ENCODE assay signal across 1 cellular context in the genomic region with DNA sequence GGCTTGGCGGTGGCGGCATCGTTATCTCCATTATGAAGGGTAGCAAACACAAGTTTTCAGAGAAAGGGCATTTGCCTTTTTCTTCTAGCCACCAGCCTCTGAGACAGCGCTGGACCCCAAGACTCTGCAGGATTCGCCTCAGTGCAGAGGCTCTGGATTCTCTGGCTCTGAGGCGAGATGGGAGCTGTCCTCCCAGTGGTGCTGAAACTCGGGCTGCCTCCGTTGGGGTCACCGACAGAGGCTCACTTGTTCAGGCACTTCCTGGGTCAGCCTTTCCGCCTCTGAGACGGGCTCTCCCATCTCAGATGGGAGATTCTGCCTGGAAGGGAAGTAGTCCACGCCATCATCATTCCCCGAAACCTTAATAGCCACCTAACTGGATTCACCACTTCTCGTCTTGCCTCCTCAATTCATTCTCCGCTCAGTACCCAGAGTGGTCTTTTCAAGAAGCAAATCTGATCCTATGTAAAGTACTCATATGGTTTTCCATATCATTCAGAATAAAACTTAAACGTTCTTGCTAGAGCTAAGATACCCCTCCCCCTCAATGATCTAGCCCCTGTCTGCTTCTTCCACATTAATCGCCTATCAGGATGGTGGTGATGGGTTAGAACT.
TF ChIP-seq lines count a peak whose summit lies in the region.

No MANE protein-coding gene starts in this region.

TF ChIP-seq in H1, 55 proteins besides CTCF, POLR2A, EP300 and RAD21:
- TF ChIP-seq, protein P1, sequence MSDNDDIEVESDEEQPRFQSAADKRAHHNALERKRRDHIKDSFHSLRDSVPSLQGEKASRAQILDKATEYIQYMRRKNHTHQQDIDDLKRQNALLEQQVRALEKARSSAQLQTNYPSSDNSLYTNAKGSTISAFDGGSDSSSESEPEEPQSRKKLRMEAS (IDR thresholded peaks at IDR 0.05) = peak; percentile 39; the same call in 1 of the 2 replicates
- TF ChIP-seq SRF (IDR thresholded peaks at IDR 0.05; ENCODE audit: low read depth, low read length) = no peak
- no peak for TF ChIP-seq SIX5 (IDR thresholded peaks at IDR 0.05; ENCODE audit: low read depth, low read length)
- TF ChIP-seq, protein P2, sequence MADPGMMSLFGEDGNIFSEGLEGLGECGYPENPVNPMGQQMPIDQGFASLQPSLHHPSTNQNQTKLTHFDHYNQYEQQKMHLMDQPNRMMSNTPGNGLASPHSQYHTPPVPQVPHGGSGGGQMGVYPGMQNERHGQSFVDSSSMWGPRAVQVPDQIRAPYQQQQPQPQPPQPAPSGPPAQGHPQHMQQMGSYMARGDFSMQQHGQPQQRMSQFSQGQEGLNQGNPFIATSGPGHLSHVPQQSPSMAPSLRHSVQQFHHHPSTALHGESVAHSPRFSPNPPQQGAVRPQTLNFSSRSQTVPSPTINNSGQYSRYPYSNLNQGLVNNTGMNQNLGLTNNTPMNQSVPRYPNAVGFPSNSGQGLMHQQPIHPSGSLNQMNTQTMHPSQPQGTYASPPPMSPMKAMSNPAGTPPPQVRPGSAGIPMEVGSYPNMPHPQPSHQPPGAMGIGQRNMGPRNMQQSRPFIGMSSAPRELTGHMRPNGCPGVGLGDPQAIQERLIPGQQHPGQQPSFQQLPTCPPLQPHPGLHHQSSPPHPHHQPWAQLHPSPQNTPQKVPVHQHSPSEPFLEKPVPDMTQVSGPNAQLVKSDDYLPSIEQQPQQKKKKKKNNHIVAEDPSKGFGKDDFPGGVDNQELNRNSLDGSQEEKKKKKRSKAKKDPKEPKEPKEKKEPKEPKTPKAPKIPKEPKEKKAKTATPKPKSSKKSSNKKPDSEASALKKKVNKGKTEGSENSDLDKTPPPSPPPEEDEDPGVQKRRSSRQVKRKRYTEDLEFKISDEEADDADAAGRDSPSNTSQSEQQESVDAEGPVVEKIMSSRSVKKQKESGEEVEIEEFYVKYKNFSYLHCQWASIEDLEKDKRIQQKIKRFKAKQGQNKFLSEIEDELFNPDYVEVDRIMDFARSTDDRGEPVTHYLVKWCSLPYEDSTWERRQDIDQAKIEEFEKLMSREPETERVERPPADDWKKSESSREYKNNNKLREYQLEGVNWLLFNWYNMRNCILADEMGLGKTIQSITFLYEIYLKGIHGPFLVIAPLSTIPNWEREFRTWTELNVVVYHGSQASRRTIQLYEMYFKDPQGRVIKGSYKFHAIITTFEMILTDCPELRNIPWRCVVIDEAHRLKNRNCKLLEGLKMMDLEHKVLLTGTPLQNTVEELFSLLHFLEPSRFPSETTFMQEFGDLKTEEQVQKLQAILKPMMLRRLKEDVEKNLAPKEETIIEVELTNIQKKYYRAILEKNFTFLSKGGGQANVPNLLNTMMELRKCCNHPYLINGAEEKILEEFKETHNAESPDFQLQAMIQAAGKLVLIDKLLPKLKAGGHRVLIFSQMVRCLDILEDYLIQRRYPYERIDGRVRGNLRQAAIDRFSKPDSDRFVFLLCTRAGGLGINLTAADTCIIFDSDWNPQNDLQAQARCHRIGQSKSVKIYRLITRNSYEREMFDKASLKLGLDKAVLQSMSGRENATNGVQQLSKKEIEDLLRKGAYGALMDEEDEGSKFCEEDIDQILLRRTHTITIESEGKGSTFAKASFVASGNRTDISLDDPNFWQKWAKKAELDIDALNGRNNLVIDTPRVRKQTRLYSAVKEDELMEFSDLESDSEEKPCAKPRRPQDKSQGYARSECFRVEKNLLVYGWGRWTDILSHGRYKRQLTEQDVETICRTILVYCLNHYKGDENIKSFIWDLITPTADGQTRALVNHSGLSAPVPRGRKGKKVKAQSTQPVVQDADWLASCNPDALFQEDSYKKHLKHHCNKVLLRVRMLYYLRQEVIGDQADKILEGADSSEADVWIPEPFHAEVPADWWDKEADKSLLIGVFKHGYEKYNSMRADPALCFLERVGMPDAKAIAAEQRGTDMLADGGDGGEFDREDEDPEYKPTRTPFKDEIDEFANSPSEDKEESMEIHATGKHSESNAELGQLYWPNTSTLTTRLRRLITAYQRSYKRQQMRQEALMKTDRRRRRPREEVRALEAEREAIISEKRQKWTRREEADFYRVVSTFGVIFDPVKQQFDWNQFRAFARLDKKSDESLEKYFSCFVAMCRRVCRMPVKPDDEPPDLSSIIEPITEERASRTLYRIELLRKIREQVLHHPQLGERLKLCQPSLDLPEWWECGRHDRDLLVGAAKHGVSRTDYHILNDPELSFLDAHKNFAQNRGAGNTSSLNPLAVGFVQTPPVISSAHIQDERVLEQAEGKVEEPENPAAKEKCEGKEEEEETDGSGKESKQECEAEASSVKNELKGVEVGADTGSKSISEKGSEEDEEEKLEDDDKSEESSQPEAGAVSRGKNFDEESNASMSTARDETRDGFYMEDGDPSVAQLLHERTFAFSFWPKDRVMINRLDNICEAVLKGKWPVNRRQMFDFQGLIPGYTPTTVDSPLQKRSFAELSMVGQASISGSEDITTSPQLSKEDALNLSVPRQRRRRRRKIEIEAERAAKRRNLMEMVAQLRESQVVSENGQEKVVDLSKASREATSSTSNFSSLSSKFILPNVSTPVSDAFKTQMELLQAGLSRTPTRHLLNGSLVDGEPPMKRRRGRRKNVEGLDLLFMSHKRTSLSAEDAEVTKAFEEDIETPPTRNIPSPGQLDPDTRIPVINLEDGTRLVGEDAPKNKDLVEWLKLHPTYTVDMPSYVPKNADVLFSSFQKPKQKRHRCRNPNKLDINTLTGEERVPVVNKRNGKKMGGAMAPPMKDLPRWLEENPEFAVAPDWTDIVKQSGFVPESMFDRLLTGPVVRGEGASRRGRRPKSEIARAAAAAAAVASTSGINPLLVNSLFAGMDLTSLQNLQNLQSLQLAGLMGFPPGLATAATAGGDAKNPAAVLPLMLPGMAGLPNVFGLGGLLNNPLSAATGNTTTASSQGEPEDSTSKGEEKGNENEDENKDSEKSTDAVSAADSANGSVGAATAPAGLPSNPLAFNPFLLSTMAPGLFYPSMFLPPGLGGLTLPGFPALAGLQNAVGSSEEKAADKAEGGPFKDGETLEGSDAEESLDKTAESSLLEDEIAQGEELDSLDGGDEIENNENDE (IDR thresholded peaks at IDR 0.05; ENCODE audit: insufficient replicate concordance, low read length) = no peak
- TF ChIP-seq TAF1 (IDR thresholded peaks at IDR 0.05; ENCODE audit: low read depth, low read length) = no peak
- TF ChIP-seq TAF7 (optimal IDR thresholded peaks at IDR 0.05; ENCODE audit: borderline replicate concordance, low read depth, low read length) = peak; percentile 60
- no peak for TF ChIP-seq KDM1A (IDR thresholded peaks at IDR 0.05; ENCODE audit: borderline replicate concordance, low read length)
- TF ChIP-seq HDAC2 (IDR thresholded peaks at IDR 0.05; ENCODE audit: borderline replicate concordance in 1 of 2, low read depth in 2 of 2, low read length in 2 of 2) = peak in 1 of 2 experiments; percentile 53; a peak in 2 of 4 replicates
- TF ChIP-seq CBX8 (IDR thresholded peaks at IDR 0.05; ENCODE audit: borderline replicate concordance, low read depth, low read length) = no peak
- TF ChIP-seq EGR1 (IDR thresholded peaks at IDR 0.05; ENCODE audit: borderline replicate concordance, low read depth, low read length) = 0 out of 2 replicates have a peak, but pooled peaks have one; percentile 8
- TF ChIP-seq BACH1 (IDR thresholded peaks at IDR 0.05; ENCODE audit: low read length) = no peak
- no peak for TF ChIP-seq ZNF274 (IDR thresholded peaks at IDR 0.05; ENCODE audit: borderline replicate concordance, extremely low read depth, low read length)
- no peak for TF ChIP-seq SP4 (IDR thresholded peaks at IDR 0.05; ENCODE audit: low read length)
- peak; percentile 72; the same call in 1 of the 2 replicates for TF ChIP-seq GABPA (IDR thresholded peaks at IDR 0.05; ENCODE audit: borderline replicate concordance, insufficient read depth, low read length)
- TF ChIP-seq SIN3A (conservative IDR thresholded peaks at IDR 0.05 in 1 of 2, IDR thresholded peaks at IDR 0.05 in 1 of 2; ENCODE audit: low read depth in 1 of 2, low read length in 2 of 2) = peak; percentile 97
- peak; percentile 57 for TF ChIP-seq SAP30 (IDR thresholded peaks at IDR 0.05; ENCODE audit: insufficient read depth, insufficient replicate concordance, low read length)
- TF ChIP-seq SP2 (IDR thresholded peaks at IDR 0.05; ENCODE audit: low read length) = no peak
- no peak for TF ChIP-seq FOSL1 (IDR thresholded peaks at IDR 0.05; ENCODE audit: insufficient read depth, low read depth, low read length)
